Comparison of ENCODE assay signal across 22 cellular contexts in genomic region chr2:59502981-59503380, GRCh38.
"Had no signal": no experiment of that assay in that cellular context is flagged by ENCODE, and none has a peak within 500 bp of the region (broad histone marks: within the 10 kb centered on the region; RNA-seq: fewer than 3 reads in every experiment).

No MANE protein-coding gene starts in this region.

- H3K27me3 Mint-ChIP-seq: T-cell had no signal

- H2AFZ ChIP-seq: PC-9 had no signal

- H3K4me3 Mint-ChIP-seq: T-cell had no signal

- DNase-seq: IMR-90; NCI-H1092; NCI-H1105 treated with DMSO at 0.1 percent for 48 hours; NCI-H1417 treated with DMSO at 0.1 percent for 48 hours; NCI-H146; NCI-H1694 treated with DMSO at 0.1 percent for 48 hours; NCI-H1930; NCI-H2081; NCI-H2107; NCI-H2227 treated with DMSO at 0.1 percent for 48 hours; NCI-H524 treated with DMSO at 0.1 percent for 48 hours; NCI-H69; NCI-H774; NK-92 treated with Interleukin-12 subunit alpha and Interleukin-12 subunit beta, amount 100 ng/mL, for 24 hours; PC-9; Peyer's patch; Right ventricle myocardium superior; RPMI8226; SK-N-SH; SW 1271; T-cell had no signal

- ATAC-seq: HepG2, T-cell had no signal

- H3K4me1 Mint-ChIP-seq: T-cell had no signal

- H3K36me3 Mint-ChIP-seq: T-cell had no signal

- H3K4me2 ChIP-seq: PC-9, SK-N-SH had no signal

- H3K9ac ChIP-seq: SK-N-SH had no signal

- H3K27me3 ChIP-seq: Peyer's patch had no signal

- H3K9me3 ChIP-seq: Peyer's patch had no signal

- FAIRE-seq: HepG2 had no signal

- H3K36me3 ChIP-seq: Peyer's patch had no signal

- H3K9me2 ChIP-seq: SK-N-SH had no signal

- H3K27ac ChIP-seq: PC-9, Peyer's patch had no signal

- H3K4me3 ChIP-seq: PC-9, Peyer's patch had no signal

- H3K27ac Mint-ChIP-seq: T-cell had no signal

- H3K4me1 ChIP-seq: Peyer's patch had no signal
